In genomic region chr10:106705576-106706526, GRCh38 we compare ENCODE assay signal across 8 cellular contexts.
A peak's percentile ranks its signal among the peaks of the same experiment; 100 is the strongest.
DNase-seq lines count a peak whose midpoint lies in the region; ATAC-seq, FAIRE-seq and TF ChIP-seq lines count a peak whose summit lies in the region.

No MANE protein-coding gene starts in this region.

- no peak overlapping the region for H3K4me3 ChIP-seq in H7 (ENCODE audit: insufficient read depth, low read depth, low read length)

- H3K36me3 ChIP-seq in H7 (replicated peaks; ENCODE audit: control insufficient read depth, insufficient read depth, low read length): no peaks in the 10 kb centered on the region

- H3K4me3 Mint-ChIP-seq in activated naive CD4-positive, alpha-beta T cell treated with anti-CD3 and anti-CD28 coated beads, Interleukin-2, amount 10 ng/mL, durations not matched to agents 7 days and 5 days: no peak overlapping the region
- no peak overlapping the region for H3K4me3 Mint-ChIP-seq in osteocyte (ENCODE audit: unreplicated experiment)
- no peak overlapping the region for H3K4me3 Mint-ChIP-seq in CD4-positive, alpha-beta T cell

- no peaks in the 10 kb centered on the region for H3K27me3 Mint-ChIP-seq in activated naive CD4-positive, alpha-beta T cell treated with anti-CD3 and anti-CD28 coated beads, Interleukin-2, amount 10 ng/mL, durations not matched to agents 7 days and 5 days
- peaks cover 2% of the 10 kb centered on the region for H3K27me3 Mint-ChIP-seq in osteocyte (ENCODE audit: unreplicated experiment)
- peaks cover 4% of the 10 kb centered on the region for H3K27me3 Mint-ChIP-seq in CD4-positive, alpha-beta T cell

- no peaks in the 10 kb centered on the region for H3K27me3 ChIP-seq in H7 (ENCODE audit: control insufficient read depth, insufficient read depth, low read length)
- H3K27me3 ChIP-seq in CD4-positive, alpha-beta T cell (ENCODE audit: control insufficient read depth, insufficient read depth, low read length): no peaks in the 10 kb centered on the region

- no peaks in the 10 kb centered on the region for H3K9me3 ChIP-seq in CD4-positive, alpha-beta T cell (ENCODE audit: control insufficient read depth, low read length)

- intact Hi-C loops in CD4-positive, alpha-beta T cell (cut with DNase I, micrococcal nuclease): no loop called here

- no peaks in the 10 kb centered on the region for H3K9me3 Mint-ChIP-seq in activated naive CD4-positive, alpha-beta T cell treated with anti-CD3 and anti-CD28 coated beads, Interleukin-2, amount 10 ng/mL, durations not matched to agents 7 days and 5 days
- H3K9me3 Mint-ChIP-seq in osteocyte (ENCODE audit: unreplicated experiment): no peaks in the 10 kb centered on the region
- no peaks in the 10 kb centered on the region for H3K9me3 Mint-ChIP-seq in CD4-positive, alpha-beta T cell

- no peak overlapping the region for H3K27ac Mint-ChIP-seq in activated naive CD4-positive, alpha-beta T cell treated with anti-CD3 and anti-CD28 coated beads, Interleukin-2, amount 10 ng/mL, durations not matched to agents 7 days and 5 days
- no peak overlapping the region for H3K27ac Mint-ChIP-seq in osteocyte (ENCODE audit: unreplicated experiment)
- H3K27ac Mint-ChIP-seq in CD4-positive, alpha-beta T cell: no peak overlapping the region

- no peak overlapping the region for H3K27ac ChIP-seq in CD4-positive, alpha-beta T cell (ENCODE audit: low read depth, low read length)

- H3K4me1 Mint-ChIP-seq in activated naive CD4-positive, alpha-beta T cell treated with anti-CD3 and anti-CD28 coated beads, Interleukin-2, amount 10 ng/mL, durations not matched to agents 7 days and 5 days: no peaks in the 10 kb centered on the region
- H3K4me1 Mint-ChIP-seq in osteocyte (ENCODE audit: unreplicated experiment): no peaks in the 10 kb centered on the region
- H3K4me1 Mint-ChIP-seq in CD4-positive, alpha-beta T cell (ENCODE audit: low read depth): no peaks in the 10 kb centered on the region

- no peak for FAIRE-seq in frontal cortex (lab: Jason Lieb, UNC)

- H3K36me3 Mint-ChIP-seq in activated naive CD4-positive, alpha-beta T cell treated with anti-CD3 and anti-CD28 coated beads, Interleukin-2, amount 10 ng/mL, durations not matched to agents 7 days and 5 days: no peaks in the 10 kb centered on the region
- no peaks in the 10 kb centered on the region for H3K36me3 Mint-ChIP-seq in osteocyte (ENCODE audit: unreplicated experiment)
- no peaks in the 10 kb centered on the region for H3K36me3 Mint-ChIP-seq in CD4-positive, alpha-beta T cell (ENCODE audit: low read depth)

- CTCF ChIA-PET in activated naive CD4-positive, alpha-beta T cell treated with anti-CD3 and anti-CD28 coated beads, Interleukin-2, amount 10 ng/mL, durations not matched to agents 7 days and 5 days (lab: Charles Lee): interaction anchor here (0.6 to 1.7 kb wide), 5 partner anchors 46 to 1839 kb away, joined by 3 to 5 read pairs (median 3); no protein-coding TSS in a partner anchor
- CTCF ChIA-PET in CD4-positive, alpha-beta T cell (lab: Charles Lee): no interaction called here

- no peak for ATAC-seq in CD4-positive, alpha-beta T cell (ENCODE audit: poor library complexity)

- TF ChIP-seq CTCF in osteocyte (IDR thresholded peaks at IDR 0.05): peak; percentile 73
- TF ChIP-seq CTCF in CD4-positive, alpha-beta T cell (IDR thresholded peaks at IDR 0.05): no peak

- POLR2A ChIA-PET in CD4-positive, alpha-beta T cell (lab: Charles Lee): no interaction called here

- peak; percentile 50 for DNase-seq in activated naive CD4-positive, alpha-beta T cell treated with anti-CD3 and anti-CD28 coated beads, Interleukin-2, amount 10 ng/mL, durations not matched to agents 7 days and 5 days
- DNase-seq in activated naive CD4-positive, alpha-beta T cell (lab: John Stamatoyannopoulos, UW): no peak
- DNase-seq in H7: peak; percentile 47
- peak; percentile 45 for DNase-seq in M059J (ENCODE audit: low read depth)
- DNase-seq in UCSD-AML1 (lab: John Stamatoyannopoulos, UW; ENCODE audit: unreplicated experiment): peak; percentile 12
- peak; percentile 5 to 36 for DNase-seq in frontal cortex (ENCODE audit: low spot score in 2 of 2)
- DNase-seq in osteocyte (ENCODE audit: extremely low spot score, unreplicated experiment): no peak
- no peak for DNase-seq in CD4-positive, alpha-beta T cell

Comparison
In these comparisons a context has a peak if more than half of its experiments do, and no peak if none do; other contexts are left out.
1. DNase-seq: peak in activated naive CD4-positive, alpha-beta T cell treated with anti-CD3 and anti-CD28 coated beads, Interleukin-2, amount 10 ng/mL, durations not matched to agents 7 days and 5 days (single experiment), H7 (single experiment), M059J (single experiment), UCSD-AML1 (single experiment) and frontal cortex (2 of 2); none in activated naive CD4-positive, alpha-beta T cell (0 of 4), osteocyte (single experiment) and CD4-positive, alpha-beta T cell (0 of 10).